2 cellular contexts compared by ENCODE assay signal in the genomic region with DNA sequence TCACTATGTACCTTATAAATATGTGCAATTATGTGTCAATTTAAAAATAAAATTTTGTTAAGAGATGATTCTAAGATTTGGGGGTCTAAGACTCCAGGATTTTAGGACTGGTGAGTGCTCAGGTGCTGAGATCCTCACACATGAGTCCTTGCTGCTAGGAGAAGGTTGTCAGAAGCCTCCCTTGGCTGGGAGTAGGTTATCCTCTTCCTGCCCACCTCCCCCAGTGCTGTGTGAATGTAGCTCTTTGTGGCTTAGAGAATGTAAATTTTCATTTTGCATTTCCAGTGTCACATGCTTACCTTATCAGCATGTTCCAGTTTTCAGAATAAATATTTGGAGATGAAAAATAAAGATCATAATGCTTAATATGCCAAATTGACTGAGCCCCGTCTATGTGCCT.
TF ChIP-seq lines count a peak whose summit lies in the region.

No MANE protein-coding gene starts in this region.

TF ChIP-seq in GM23338, 12 proteins besides CTCF, POLR2A, EP300 and RAD21:
- TF ChIP-seq ZNF331 (CRISPR knock-in tag; IDR thresholded peaks at IDR 0.05; ENCODE audit: low read depth) (no peak), JUNB (IDR thresholded peaks at IDR 0.05; ENCODE audit: unreplicated experiment) (no peak), POLR2AphosphoS5 (IDR thresholded peaks at IDR 0.05; ENCODE audit: low read depth) (no peak), NANOG (IDR thresholded peaks at IDR 0.05; ENCODE audit: borderline replicate concordance) (no peak), EZH2phosphoT487 (IDR thresholded peaks at IDR 0.05; ENCODE audit: unreplicated experiment) (no peak), ZNF114 (CRISPR knock-in tag; IDR thresholded peaks at IDR 0.05) (no peak), EZH2 (IDR thresholded peaks at IDR 0.05; ENCODE audit: low read depth, unreplicated experiment) (no peak), STAT1 (IDR thresholded peaks at IDR 0.05; ENCODE audit: unreplicated experiment) (no peak), CREB1 (CRISPR knock-in tag; IDR thresholded peaks at IDR 0.05; ENCODE audit: low read depth) (no peak)
- TF ChIP-seq, protein P1, sequence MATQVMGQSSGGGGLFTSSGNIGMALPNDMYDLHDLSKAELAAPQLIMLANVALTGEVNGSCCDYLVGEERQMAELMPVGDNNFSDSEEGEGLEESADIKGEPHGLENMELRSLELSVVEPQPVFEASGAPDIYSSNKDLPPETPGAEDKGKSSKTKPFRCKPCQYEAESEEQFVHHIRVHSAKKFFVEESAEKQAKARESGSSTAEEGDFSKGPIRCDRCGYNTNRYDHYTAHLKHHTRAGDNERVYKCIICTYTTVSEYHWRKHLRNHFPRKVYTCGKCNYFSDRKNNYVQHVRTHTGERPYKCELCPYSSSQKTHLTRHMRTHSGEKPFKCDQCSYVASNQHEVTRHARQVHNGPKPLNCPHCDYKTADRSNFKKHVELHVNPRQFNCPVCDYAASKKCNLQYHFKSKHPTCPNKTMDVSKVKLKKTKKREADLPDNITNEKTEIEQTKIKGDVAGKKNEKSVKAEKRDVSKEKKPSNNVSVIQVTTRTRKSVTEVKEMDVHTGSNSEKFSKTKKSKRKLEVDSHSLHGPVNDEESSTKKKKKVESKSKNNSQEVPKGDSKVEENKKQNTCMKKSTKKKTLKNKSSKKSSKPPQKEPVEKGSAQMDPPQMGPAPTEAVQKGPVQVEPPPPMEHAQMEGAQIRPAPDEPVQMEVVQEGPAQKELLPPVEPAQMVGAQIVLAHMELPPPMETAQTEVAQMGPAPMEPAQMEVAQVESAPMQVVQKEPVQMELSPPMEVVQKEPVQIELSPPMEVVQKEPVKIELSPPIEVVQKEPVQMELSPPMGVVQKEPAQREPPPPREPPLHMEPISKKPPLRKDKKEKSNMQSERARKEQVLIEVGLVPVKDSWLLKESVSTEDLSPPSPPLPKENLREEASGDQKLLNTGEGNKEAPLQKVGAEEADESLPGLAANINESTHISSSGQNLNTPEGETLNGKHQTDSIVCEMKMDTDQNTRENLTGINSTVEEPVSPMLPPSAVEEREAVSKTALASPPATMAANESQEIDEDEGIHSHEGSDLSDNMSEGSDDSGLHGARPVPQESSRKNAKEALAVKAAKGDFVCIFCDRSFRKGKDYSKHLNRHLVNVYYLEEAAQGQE (IDR thresholded peaks at IDR 0.05; ENCODE audit: unreplicated experiment): no peak
- TF ChIP-seq, protein P2, sequence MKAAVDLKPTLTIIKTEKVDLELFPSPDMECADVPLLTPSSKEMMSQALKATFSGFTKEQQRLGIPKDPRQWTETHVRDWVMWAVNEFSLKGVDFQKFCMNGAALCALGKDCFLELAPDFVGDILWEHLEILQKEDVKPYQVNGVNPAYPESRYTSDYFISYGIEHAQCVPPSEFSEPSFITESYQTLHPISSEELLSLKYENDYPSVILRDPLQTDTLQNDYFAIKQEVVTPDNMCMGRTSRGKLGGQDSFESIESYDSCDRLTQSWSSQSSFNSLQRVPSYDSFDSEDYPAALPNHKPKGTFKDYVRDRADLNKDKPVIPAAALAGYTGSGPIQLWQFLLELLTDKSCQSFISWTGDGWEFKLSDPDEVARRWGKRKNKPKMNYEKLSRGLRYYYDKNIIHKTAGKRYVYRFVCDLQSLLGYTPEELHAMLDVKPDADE (IDR thresholded peaks at IDR 0.05): no peak
TF ChIP-seq in GM23338: peak in this region for 0.

TF ChIP-seq in H1, 55 proteins besides CTCF, POLR2A, EP300 and RAD21:
- TF ChIP-seq TAF7 (optimal IDR thresholded peaks at IDR 0.05; ENCODE audit: borderline replicate concordance, low read depth, low read length) (no peak), SIX5 (IDR thresholded peaks at IDR 0.05; ENCODE audit: low read depth, low read length) (no peak), SAP30 (IDR thresholded peaks at IDR 0.05; ENCODE audit: insufficient read depth, insufficient replicate concordance, low read length) (no peak), JUND (IDR thresholded peaks at IDR 0.05; ENCODE audit: low read length) (no peak), RXRA (IDR thresholded peaks at IDR 0.05; ENCODE audit: insufficient read depth, low read depth, low read length) (no peak), SP4 (IDR thresholded peaks at IDR 0.05; ENCODE audit: low read length) (no peak)
- TF ChIP-seq, protein P3, sequence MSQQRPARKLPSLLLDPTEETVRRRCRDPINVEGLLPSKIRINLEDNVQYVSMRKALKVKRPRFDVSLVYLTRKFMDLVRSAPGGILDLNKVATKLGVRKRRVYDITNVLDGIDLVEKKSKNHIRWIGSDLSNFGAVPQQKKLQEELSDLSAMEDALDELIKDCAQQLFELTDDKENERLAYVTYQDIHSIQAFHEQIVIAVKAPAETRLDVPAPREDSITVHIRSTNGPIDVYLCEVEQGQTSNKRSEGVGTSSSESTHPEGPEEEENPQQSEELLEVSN (IDR thresholded peaks at IDR 0.05): no peak
